15 cellular contexts compared by ENCODE assay signal in genomic region chr7:90320418-90320800, GRCh38. TPM values are rescaled to one million over a fixed set of nuclear protein-coding genes. Genes with fewer than 3 reads are reported as not detected.
DNase-seq lines count a peak whose midpoint lies in the region; ATAC-seq and TF ChIP-seq lines count a peak whose summit lies in the region.
"Had no signal": no experiment of that assay in that cellular context is flagged by ENCODE, and none has a peak within 500 bp of the region (broad histone marks: within the 10 kb centered on the region; RNA-seq: fewer than 3 reads in every experiment).

No MANE protein-coding gene starts in this region.

- H3K4me1 Mint-ChIP-seq in activated naive CD4-positive, alpha-beta T cell treated with anti-CD3 and anti-CD28 coated beads, Interleukin-2, amount 50 U/mL, for 24 hours = peaks cover 14% of the 10 kb centered on the region
- 0 out of 2 replicates have a peak, but pooled peaks cover 12% of the 10 kb centered on the region for H3K4me1 Mint-ChIP-seq in WTC11

- H3K36me3 ChIP-seq in smooth muscle cell (ENCODE audit: low read depth) = no peaks in the 10 kb centered on the region
- H3K36me3 ChIP-seq: esophagus muscularis mucosa, SJSA1 had no signal

- H3K27ac Mint-ChIP-seq in activated naive CD4-positive, alpha-beta T cell treated with anti-CD3 and anti-CD28 coated beads, Interleukin-2, amount 50 U/mL, for 24 hours = no peak overlapping the region
- no peak overlapping the region for H3K27ac Mint-ChIP-seq in WTC11

- CTCF ChIA-PET in WTC11 (lab: Charles Lee) = interaction anchor here (2.3 kb wide), 1 partner anchor 108 kb away, joined by 5 read pairs; no protein-coding TSS in a partner anchor

- peaks cover 45% of the 10 kb centered on the region for H3K27me3 Mint-ChIP-seq in activated naive CD4-positive, alpha-beta T cell treated with anti-CD3 and anti-CD28 coated beads, Interleukin-2, amount 50 U/mL, for 24 hours
- H3K27me3 Mint-ChIP-seq in WTC11 (ENCODE audit: low read depth) = peaks cover 61% of the 10 kb centered on the region

- H3K9me3 Mint-ChIP-seq in activated naive CD4-positive, alpha-beta T cell treated with anti-CD3 and anti-CD28 coated beads, Interleukin-2, amount 50 U/mL, for 24 hours = no peaks in the 10 kb centered on the region
- H3K9me3 Mint-ChIP-seq in WTC11 = no peaks in the 10 kb centered on the region

- WGBS in smooth muscle cell (ENCODE audit: low lambda C conversion rate) = 53% methylated on average over 7 of the region's 7 CpGs

- DNase-seq in activated naive CD4-positive, alpha-beta T cell treated with anti-CD3 and anti-CD28 coated beads, Interleukin-2, amount 50 U/mL, for 16 hours = no peak
- no peak for DNase-seq in WTC11 (ENCODE audit: low spot score)
- DNase-seq in smooth muscle cell (lab: John Stamatoyannopoulos, UW; ENCODE audit: unreplicated experiment) = no peak
- no peak for DNase-seq in stimulated activated CD4-positive, alpha-beta T cell treated with anti-CD3 and anti-CD28 coated beads, Interleukin-4, amount 100 ng/mL, for 1 hour
- DNase-seq in hypothalamus (lab: John Stamatoyannopoulos, UW) = no peak
- DNase-seq: activated CD4-positive, alpha-beta T cell treated with anti-CD3 and anti-CD28 coated beads for 1 hour; DMS79 treated with DMSO at 0.1 percent for 48 hours; kidney glomerular epithelial cell; NCI-H1436; stimulated activated CD8-positive, alpha-beta memory T cell treated with anti-CD3 and anti-CD28 coated beads, Interleukin-4, amount 100 ng/mL, for 48 hours had no signal

- peak overlapping the region; percentile 80 for H3K4me2 ChIP-seq in smooth muscle cell

- no peak overlapping the region for H2AFZ ChIP-seq in smooth muscle cell (ENCODE audit: low read depth)

- no peaks in the 10 kb centered on the region for H3K79me2 ChIP-seq in smooth muscle cell (ENCODE audit: low read depth)

- ATAC-seq in WTC11 = no peak
- ATAC-seq in HG02973 (IDR thresholded peaks at IDR 0.05; ENCODE audit: unreplicated experiment) = no peak

- H4K20me1 ChIP-seq in smooth muscle cell (ENCODE audit: low read depth) = no peaks in the 10 kb centered on the region

- no peaks in the 10 kb centered on the region for H3K9me3 ChIP-seq in iPS-18c (ENCODE audit: control insufficient read depth, insufficient read depth, low read length)
- no peaks in the 10 kb centered on the region for H3K9me3 ChIP-seq in smooth muscle cell (replicated peaks; ENCODE audit: low read depth)
- H3K9me3 ChIP-seq: esophagus muscularis mucosa, SJSA1 had no signal

- H3K27me3 ChIP-seq in smooth muscle cell (ENCODE audit: low read depth) = peaks cover 83% of the 10 kb centered on the region

- no peaks in the 10 kb centered on the region for H3K4me1 ChIP-seq in smooth muscle cell (ENCODE audit: low read depth)

- POLR2A ChIA-PET in WTC11 (lab: Charles Lee) = no interaction called here

- H3K4me3 ChIP-seq in iPS-18c (ENCODE audit: insufficient read depth, low read depth, low read length) (peak overlapping the region; percentile 52; the same call in 1 of the 2 replicates), smooth muscle cell (no peak overlapping the region)
- H3K4me3 ChIP-seq: SJSA1 had no signal

- H3K27ac ChIP-seq in smooth muscle cell (ENCODE audit: low read depth) = no peak overlapping the region
- H3K27ac ChIP-seq: esophagus muscularis mucosa, SJSA1 had no signal

- no peak overlapping the region for H3K9ac ChIP-seq in smooth muscle cell (ENCODE audit: low read depth)

- no peaks in the 10 kb centered on the region for H3F3A ChIP-seq in smooth muscle cell (ENCODE audit: low read depth)

- TF ChIP-seq CTCF in WTC11 (IDR thresholded peaks at IDR 0.05) (no peak), smooth muscle cell (IDR thresholded peaks at IDR 0.05; ENCODE audit: borderline replicate concordance, insufficient read depth, poor library complexity, severe bottlenecking) (no peak)

- no peaks in the 10 kb centered on the region for H3K36me3 Mint-ChIP-seq in activated naive CD4-positive, alpha-beta T cell treated with anti-CD3 and anti-CD28 coated beads, Interleukin-2, amount 50 U/mL, for 24 hours
- H3K36me3 Mint-ChIP-seq in WTC11 = no peaks in the 10 kb centered on the region

- H3K4me3 Mint-ChIP-seq in activated naive CD4-positive, alpha-beta T cell treated with anti-CD3 and anti-CD28 coated beads, Interleukin-2, amount 50 U/mL, for 24 hours = peak overlapping the region; percentile 31
- peak overlapping the region; percentile 69 for H3K4me3 Mint-ChIP-seq in WTC11

TF ChIP-seq in WTC11, 78 proteins besides CTCF, POLR2A, EP300 and RAD21:
- no peak for TF ChIP-seq SOX15 (CRISPR knock-in tag; IDR thresholded peaks at IDR 0.05)
- no peak for TF ChIP-seq JUN (CRISPR knock-in tag; IDR thresholded peaks at IDR 0.05)
- no peak for TF ChIP-seq HMGXB4 (CRISPR knock-in tag; IDR thresholded peaks at IDR 0.05)

RNA-seq across cellular contexts. Expression of gene FAM237B, which starts 0.7 kb away (rescaled TPM):
- total RNA-seq in WTC11 (2021) (not detected in 3 replicates), smooth muscle cell (not detected in 2 replicates)
- 0.17 TPM in 1 of 2 replicates, not detected in the other for polyA plus RNA-seq in smooth muscle cell
- total RNA-seq: esophagus muscularis mucosa, SJSA1 had no signal

RNA-seq across cellular contexts. Expression of gene GTPBP10, which starts 26.1 kb away (rescaled TPM):
- total RNA-seq in WTC11 (2021) = 18.5 to 20.1 TPM (median 19.6 TPM) in 3 replicates
- total RNA-seq in smooth muscle cell = 19.4 and 22.1 TPM in 2 replicates
- 13.5 and 14.4 TPM in 2 replicates for polyA plus RNA-seq in smooth muscle cell
